Comparison of ENCODE assay signal across 11 cellular contexts in the genomic region with DNA sequence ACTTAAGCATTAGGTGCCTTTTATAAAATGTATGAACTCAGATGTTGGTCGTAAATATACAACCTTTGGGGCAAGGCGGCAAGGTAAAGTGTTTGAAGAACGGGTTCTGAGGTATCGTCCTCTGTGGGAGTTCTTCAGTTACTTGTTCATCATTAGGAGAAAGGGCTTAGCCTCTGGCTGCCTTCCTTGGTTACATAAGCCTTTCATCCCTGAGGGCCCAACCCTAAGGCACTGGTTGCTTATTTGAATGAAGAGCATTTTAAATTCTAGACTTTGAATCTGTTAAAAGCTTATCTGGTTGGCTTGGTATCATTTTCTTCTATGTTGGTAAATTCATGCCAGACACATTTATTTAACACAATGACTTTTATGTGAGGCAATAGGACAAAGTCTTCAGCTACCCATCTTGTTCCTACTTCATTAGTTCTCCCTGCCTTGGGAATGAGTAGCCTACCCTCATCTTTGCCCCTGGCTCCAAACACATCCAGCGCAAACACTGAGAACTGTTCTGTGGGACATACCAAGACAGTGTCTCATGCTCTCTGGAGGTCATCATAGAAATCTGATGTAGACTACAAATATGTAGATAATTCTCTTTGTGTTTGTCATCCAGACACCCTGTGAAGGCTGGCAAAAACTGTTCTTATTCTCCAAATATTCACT. TPM values are rescaled to one million over a fixed set of nuclear protein-coding genes. Genes with fewer than 3 reads are reported as not detected.
A peak's percentile ranks its signal among the peaks of the same experiment; 100 is the strongest.
DNase-seq lines count a peak whose midpoint lies in the region; ATAC-seq, FAIRE-seq and TF ChIP-seq lines count a peak whose summit lies in the region.
"Had no signal": no experiment of that assay in that cellular context is flagged by ENCODE, and none has a peak within 500 bp of the region (broad histone marks: within the 10 kb centered on the region; RNA-seq: fewer than 3 reads in every experiment).

No MANE protein-coding gene starts in this region.

- dilution Hi-C loops in mammary epithelial cell (cut with HindIII; ENCODE audit: low sequenced_read_pairs) (no loop called here), keratinocyte (cut with MboI; ENCODE audit: extremely low pct_ligation_motif_present, low sequenced_read_pairs) (no loop called here)

- peak overlapping the region; percentile 34 for H2AFZ ChIP-seq in mammary epithelial cell (ENCODE audit: low read depth, low read length)
- H2AFZ ChIP-seq in keratinocyte (ENCODE audit: control insufficient read depth, low read length), result peak overlapping the region; percentile 54

- H3K27me3 ChIP-seq in mammary epithelial cell (ENCODE audit: insufficient read depth, low read length) (no peaks in the 10 kb centered on the region), keratinocyte (ENCODE audit: control insufficient read depth, extremely low read depth, insufficient read depth, low read length) (no peaks in the 10 kb centered on the region), upper lobe of right lung (no peaks in the 10 kb centered on the region)

- H3K4me3 ChIP-seq in mammary epithelial cell (replicated peaks in 1 of 3; ENCODE audit: insufficient read depth in 1 of 3, low read depth in 2 of 3, low read length in 3 of 3) (no peak overlapping the region), keratinocyte (ENCODE audit: control insufficient read depth in 2 of 3, extremely low read depth in 1 of 3, insufficient read depth in 2 of 3, low read depth in 1 of 3, low read length in 3 of 3) (peak overlapping the region in 2 of 3 experiments; percentile 9 to 40), upper lobe of right lung (no peak overlapping the region)
- H3K4me3 ChIP-seq: SK-N-MC had no signal

- DNase-seq in HT1080 (ENCODE audit: low read depth) (peak; percentile 95), mammary epithelial cell (peak; percentile 90), keratinocyte (ENCODE audit: low read depth, low spot score) (peak; percentile 94), upper lobe of right lung (no peak)
- DNase-seq in stimulated activated CD4-positive, alpha-beta T cell treated with anti-CD3 and anti-CD28 coated beads, Interleukin-1b, Interleukin-23, amount 100 ng/mL, for 48 hours, result no peak
- DNase-seq: cerebellar nuclear complex, NCI-H1092 had no signal

- H3K27ac ChIP-seq in mammary epithelial cell (ENCODE audit: insufficient read depth, low read depth, low read length), result peak overlapping the region; percentile 96
- peak overlapping the region; percentile 90 for H3K27ac ChIP-seq in keratinocyte (ENCODE audit: control insufficient read depth, insufficient read depth, low read length)
- peak overlapping the region; percentile 24 for H3K27ac ChIP-seq in upper lobe of right lung
- H3K27ac ChIP-seq: SK-N-MC had no signal

- H3K4me1 ChIP-seq in mammary epithelial cell (ENCODE audit: insufficient read depth, low read length), result peaks cover 53% of the 10 kb centered on the region
- H3K4me1 ChIP-seq in keratinocyte (ENCODE audit: control insufficient read depth, extremely low read depth, insufficient read depth, low read length), result peaks cover 49% of the 10 kb centered on the region
- H3K4me1 ChIP-seq in upper lobe of right lung, result peaks cover 4% of the 10 kb centered on the region

- intact Hi-C loops in mammary epithelial cell (cut with micrococcal nuclease), result loop anchor here (1.0 kb wide), 1 partner anchor 121 kb away; no protein-coding TSS in a partner anchor
- intact Hi-C loops in upper lobe of right lung (cut with DNase I), result no loop called here

- no peak overlapping the region for H3K9ac ChIP-seq in mammary epithelial cell (ENCODE audit: insufficient read depth, low read length)
- H3K9ac ChIP-seq in keratinocyte (ENCODE audit: control insufficient read depth, extremely low read depth, insufficient read depth, low read length), result peak overlapping the region; percentile 75

- H4K20me1 ChIP-seq in mammary epithelial cell (ENCODE audit: insufficient read depth, low read length) (no peaks in the 10 kb centered on the region), keratinocyte (ENCODE audit: control insufficient read depth, extremely low read depth, insufficient read depth, low read length) (no peaks in the 10 kb centered on the region)

- H3K9me3 ChIP-seq in mammary epithelial cell (replicated peaks; ENCODE audit: insufficient read depth, low read length), result no peaks in the 10 kb centered on the region
- H3K9me3 ChIP-seq in keratinocyte (ENCODE audit: control insufficient read depth, low read depth, low read length), result no peaks in the 10 kb centered on the region
- no peaks in the 10 kb centered on the region for H3K9me3 ChIP-seq in upper lobe of right lung

- WGBS in mammary epithelial cell (ENCODE audit: low coverage, missing lambda C conversion rate), result 66% methylated on average over 5 of the region's 5 CpGs

- peak; percentile 95 for FAIRE-seq in keratinocyte (lab: Jason Lieb, UNC)

- BruUV-seq in mammary epithelial cell (replicated peaks; lab: Mats Ljungman, UMichigan), result TSS peak; percentile 80

- ATAC-seq in upper lobe of right lung (peak; percentile 80), GM18517 (IDR thresholded peaks at IDR 0.05; ENCODE audit: unreplicated experiment) (no peak), GM18907 (IDR thresholded peaks at IDR 0.05; ENCODE audit: unreplicated experiment) (no peak)
- ATAC-seq: stimulated activated memory B cell treated with anti-CD40 and anti-IgM and Interleukin-4, amounts not matched to agents 10 μg/mL and 1 μg/mL and 100 μg/mL, for 72 hours had no signal

- TF ChIP-seq CTCF in mammary epithelial cell (conservative IDR thresholded peaks at IDR 0.05 in 1 of 2, IDR thresholded peaks at IDR 0.05 in 1 of 2; ENCODE audit: extremely low read depth in 1 of 2, insufficient read depth in 1 of 2, low read depth in 1 of 2, low read length in 2 of 2), result no peak
- no peak for TF ChIP-seq CTCF in keratinocyte (optimal IDR thresholded peaks at IDR 0.05 in 1 of 3, IDR thresholded peaks at IDR 0.05 in 1 of 3, conservative IDR thresholded peaks at IDR 0.05 in 1 of 3; ENCODE audit: extremely low read depth in 1 of 3, insufficient read depth in 2 of 3, low read length in 3 of 3)
- TF ChIP-seq CTCF in upper lobe of right lung (IDR thresholded peaks at IDR 0.05), result no peak

- no peaks in the 10 kb centered on the region for H3K9me1 ChIP-seq in keratinocyte (ENCODE audit: control insufficient read depth, extremely low read depth, insufficient read depth, low read length)

- CTCF ChIA-PET in mammary epithelial cell (lab: Charles Lee; ENCODE audit: low non-redundant PET), result interaction anchor here (1.0 to 1.1 kb wide), 2 partner anchors 10 to 71 kb away, joined by 4 to 13 read pairs; no protein-coding TSS in a partner anchor

- no peaks in the 10 kb centered on the region for H3K79me2 ChIP-seq in mammary epithelial cell (ENCODE audit: insufficient read depth, low read length)
- no peaks in the 10 kb centered on the region for H3K79me2 ChIP-seq in keratinocyte (ENCODE audit: control insufficient read depth, insufficient read depth, low read length)

- H3K36me3 ChIP-seq in mammary epithelial cell (ENCODE audit: insufficient read depth, low read length) (no peaks in the 10 kb centered on the region), keratinocyte (ENCODE audit: control insufficient read depth in 2 of 2, extremely low read depth in 1 of 2, insufficient read depth in 2 of 2, low read length in 2 of 2) (no peaks in the 10 kb centered on the region), upper lobe of right lung (no peaks in the 10 kb centered on the region)

- H3K4me2 ChIP-seq in mammary epithelial cell (ENCODE audit: insufficient read depth, low read depth, low read length), result peak overlapping the region; percentile 59
- peak overlapping the region; percentile 81 for H3K4me2 ChIP-seq in keratinocyte (ENCODE audit: control insufficient read depth, extremely low read depth, insufficient read depth, low read depth, low read length)

- in situ Hi-C loops in mammary epithelial cell (cut with MboI; ENCODE audit: low sequenced_read_pairs in 2 of 2), result no loop called here

RNA-seq across cellular contexts. Expression of gene CCDC80, which starts 12.4 kb away (rescaled TPM):
- total RNA-seq in HT1080 (2014; rRNA removed; shearing (Covaris generic)), result 50.9 and 52.2 TPM in 2 replicates
- 39.4 and 42.8 TPM in 2 replicates for polyA plus RNA-seq in HT1080 (2015; cell fraction: cytosol; rRNA removed)
- polyA plus RNA-seq in HT1080 (2015; cell fraction: nucleus; rRNA removed), result 121 and 125 TPM in 2 replicates
- total RNA-seq in mammary epithelial cell, result 10 to 100 TPM; 25.9 to 56.8 TPM
- polyA plus RNA-seq in mammary epithelial cell, result 2.0 TPM
- polyA minus RNA-seq in mammary epithelial cell, result 12.3 TPM
- polyA plus RNA-seq in keratinocyte, result 10.4 to 14.7 TPM (median 12.8 TPM) in 3 replicates
- 117 TPM for polyA plus RNA-seq in keratinocyte (2011; ENCODE audit: low read depth)
- polyA plus RNA-seq in keratinocyte (2011; cell fraction: cytosol; rRNA removed), result 8.5 and 14.1 TPM in 2 replicates
- polyA plus RNA-seq in keratinocyte (2011; cell fraction: nucleus; rRNA removed), result 32.3 and 35.1 TPM in 2 replicates
- 30.0 and 53.1 TPM in 2 replicates for polyA plus RNA-seq in keratinocyte (2012; ENCODE audit: low replicate concordance)
- 8.4 to 10.0 TPM (median 9.7 TPM) in 3 replicates for polyA minus RNA-seq in keratinocyte
- 10.9 TPM for polyA minus RNA-seq in keratinocyte (2011; cell fraction: cytosol; rRNA and poly(A)+ RNA removed)
- polyA minus RNA-seq in keratinocyte (2011; cell fraction: nucleus; rRNA and poly(A)+ RNA removed), result 15.5 and 40.6 TPM in 2 replicates
- total RNA-seq in upper lobe of right lung, result 60.4 TPM

Comparison
In these comparisons a context has a peak if more than half of its experiments do, and no peak if none do; other contexts are left out.
1. DNase-seq: peak in HT1080 (single experiment), mammary epithelial cell (single experiment) and keratinocyte (single experiment); none in upper lobe of right lung (single experiment) and stimulated activated CD4-positive, alpha-beta T cell treated with anti-CD3 and anti-CD28 coated beads, Interleukin-1b, Interleukin-23, amount 100 ng/mL, for 48 hours (single experiment).
2. H3K27ac ChIP-seq: peak in every context shown above with its lines; median percentile 96 in mammary epithelial cell; 90 in keratinocyte; 24 in upper lobe of right lung.
3. H3K4me3 ChIP-seq: peak in keratinocyte (2 of 3); none in mammary epithelial cell (0 of 3) and upper lobe of right lung (single experiment).